8 cellular contexts compared by ENCODE assay signal in genomic region chr1:231528175-231529029, GRCh38. TPM values are rescaled to one million over a fixed set of nuclear protein-coding genes. Genes with fewer than 3 reads are reported as not detected.
DNase-seq lines count a peak whose midpoint lies in the region; ATAC-seq and TF ChIP-seq lines count a peak whose summit lies in the region.

A gene with protein sequence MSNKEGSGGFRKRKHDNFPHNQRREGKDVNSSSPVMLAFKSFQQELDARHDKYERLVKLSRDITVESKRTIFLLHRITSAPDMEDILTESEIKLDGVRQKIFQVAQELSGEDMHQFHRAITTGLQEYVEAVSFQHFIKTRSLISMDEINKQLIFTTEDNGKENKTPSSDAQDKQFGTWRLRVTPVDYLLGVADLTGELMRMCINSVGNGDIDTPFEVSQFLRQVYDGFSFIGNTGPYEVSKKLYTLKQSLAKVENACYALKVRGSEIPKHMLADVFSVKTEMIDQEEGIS (plus strand): TSS chr1:231528669. CDS start chr1:231528811, 142 bp downstream.

- H3K4me3 ChIP-seq in DND-41 (ENCODE audit: low read depth in 1 of 2, low read length in 2 of 2), result peak within 1 kb of the TSS; percentile 61 to 76
- H3K4me3 ChIP-seq in GM23248, result peak within 1 kb of the TSS; percentile 86
- H3K4me3 ChIP-seq in fibroblast of lung (replicated peaks in 1 of 4; ENCODE audit: control extremely low read depth in 1 of 4, insufficient read depth in 1 of 4, low read depth in 3 of 4, low read length in 4 of 4), result peak within 1 kb of the TSS; percentile 76 to 99 (median 87)
- H3K4me3 ChIP-seq in naive thymus-derived CD4-positive, alpha-beta T cell (ENCODE audit: low read length), result peak within 1 kb of the TSS; percentile 93

- peaks cover 43% of the 10 kb centered on the region for H3K4me1 ChIP-seq in DND-41 (ENCODE audit: insufficient read depth, low read length)
- H3K4me1 ChIP-seq in GM23248 (ENCODE audit: insufficient read depth), result peaks cover 13% of the 10 kb centered on the region
- H3K4me1 ChIP-seq in fibroblast of lung (ENCODE audit: control insufficient read depth, extremely low read depth, insufficient read depth, low read length), result peaks cover 8% of the 10 kb centered on the region
- peaks cover 24 to 26% of the 10 kb centered on the region in 2 donors for H3K4me1 ChIP-seq in naive thymus-derived CD4-positive, alpha-beta T cell (ENCODE audit: control insufficient read depth in 2 of 2, insufficient read depth in 2 of 2, low read length in 2 of 2)

- H3K9me3 ChIP-seq in DND-41 (ENCODE audit: insufficient read depth, low read length, severe bottlenecking) (no peaks in the 10 kb centered on the region), GM23248 (ENCODE audit: low read depth) (no peaks in the 10 kb centered on the region), fibroblast of lung (ENCODE audit: control insufficient read depth, insufficient read depth, low read depth, low read length) (no peaks in the 10 kb centered on the region)
- no peaks in the 10 kb centered on the region for H3K9me3 ChIP-seq in naive thymus-derived CD4-positive, alpha-beta T cell (ENCODE audit: control insufficient read depth in 2 of 3, low read length in 3 of 3)

- ATAC-seq in DND-41 (ENCODE audit: insufficient read depth, low read depth), result peak; percentile 91
- ATAC-seq in activated T-helper 17 cell treated with anti-CD3 and anti-CD28 coated beads, Interleukin-2, amount 50 U/mL, for 72 hours (replicated peaks), result peak; percentile 95
- ATAC-seq in naive thymus-derived CD4-positive, alpha-beta T cell, result peak; percentile 93
- peak; percentile 92 to 97 for ATAC-seq in stimulated activated naive B cell treated with anti-CD40 and anti-IgM and Interleukin-4, amounts not matched to agents 10 μg/mL and 1 μg/mL and 100 μg/mL, for 72 hours (replicated peaks)

- CTCF ChIA-PET in RWPE1 (lab: Yijun Ruan, JAX), result no interaction called here
- CTCF ChIA-PET in naive thymus-derived CD4-positive, alpha-beta T cell (lab: Charles Lee), result interaction anchor here (1.0 kb wide), 1 partner anchor 10 kb away, joined by 3 read pairs; no protein-coding TSS in a partner anchor

- in situ Hi-C loops in GM23248 (cut with MboI), result no loop called here

- H3K36me3 ChIP-seq in DND-41 (ENCODE audit: insufficient read depth, low read length) (peaks cover 23% of the 10 kb centered on the region), GM23248 (ENCODE audit: low read depth) (no peaks in the 10 kb centered on the region), fibroblast of lung (ENCODE audit: control insufficient read depth, insufficient read depth, low read length) (no peaks in the 10 kb centered on the region)
- H3K36me3 ChIP-seq in naive thymus-derived CD4-positive, alpha-beta T cell (ENCODE audit: control insufficient read depth in 2 of 3, insufficient read depth in 3 of 3, low read length in 3 of 3), result no peaks in the 10 kb centered on the region

- POLR2A ChIA-PET in RWPE1 (lab: Yijun Ruan, JAX; ENCODE audit: low non-redundant PET), result no interaction called here
- POLR2A ChIA-PET in naive thymus-derived CD4-positive, alpha-beta T cell (lab: Charles Lee), result interaction anchor here (0.8 to 3.0 kb wide), 5 partner anchors 8 to 550 kb away, joined by 3 to 32 read pairs (median 3); partner anchors contain the start of genes ARV1, EGLN1, EXOC8 and SPRTN

- peak within 1 kb of the TSS; percentile 71 for H3K4me2 ChIP-seq in DND-41 (ENCODE audit: insufficient read depth, low read length)
- H3K4me2 ChIP-seq in GM23248 (ENCODE audit: unreplicated experiment), result peak within 1 kb of the TSS; percentile 89
- peak within 1 kb of the TSS; percentile 87 for H3K4me2 ChIP-seq in fibroblast of lung (ENCODE audit: extremely low read depth, insufficient read depth, low read length)

- intact Hi-C loops in naive thymus-derived CD4-positive, alpha-beta T cell (cut with micrococcal nuclease), result loop anchor here (1.0 to 10.0 kb wide), 18 partner anchors 68 to 1901 kb away; partner anchors contain the start of genes ARV1 (in 2 of the 2), C1orf198 (in 2 of the 2), DISC1 (in 2 of the 2) and EGLN1 (in 2 of the 2)

- H3K27ac ChIP-seq in DND-41 (ENCODE audit: low read length) (peak within 1 kb of the TSS; percentile 95), GM23248 (peak within 1 kb of the TSS; percentile 85), RWPE1 (peak within 1 kb of the TSS; percentile 89), fibroblast of lung (ENCODE audit: insufficient read depth, low read length) (peak within 1 kb of the TSS; percentile 88)
- H3K27ac ChIP-seq in naive thymus-derived CD4-positive, alpha-beta T cell (ENCODE audit: low read depth, low read length), result peak within 1 kb of the TSS; percentile 86

- H3K4me1 Mint-ChIP-seq in activated T-helper 17 cell treated with anti-CD3 and anti-CD28 coated beads, Interleukin-2, amount 50 U/mL, for 72 hours, result peaks cover 27% of the 10 kb centered on the region
- H3K4me1 Mint-ChIP-seq in naive thymus-derived CD4-positive, alpha-beta T cell, result peaks cover 23 to 55% (median 50%) of the 10 kb centered on the region in 7 donors
- H3K4me1 Mint-ChIP-seq in stimulated activated naive B cell treated with anti-CD40 and anti-IgM and Interleukin-4, amounts not matched to agents 10 μg/mL and 1 μg/mL and 100 μg/mL, for 72 hours, result peaks cover 16 to 34% of the 10 kb centered on the region in 2 donors

- peak within 1 kb of the TSS; percentile 97 for H3K4me3 Mint-ChIP-seq in activated T-helper 17 cell treated with anti-CD3 and anti-CD28 coated beads, Interleukin-2, amount 50 U/mL, for 72 hours
- H3K4me3 Mint-ChIP-seq in naive thymus-derived CD4-positive, alpha-beta T cell, result peak within 1 kb of the TSS; percentile 85 to 99 (median 97)
- H3K4me3 Mint-ChIP-seq in stimulated activated naive B cell treated with anti-CD40 and anti-IgM and Interleukin-4, amounts not matched to agents 10 μg/mL and 1 μg/mL and 100 μg/mL, for 72 hours, result peak within 1 kb of the TSS; percentile 98

- peaks cover 52% of the 10 kb centered on the region for H3K36me3 Mint-ChIP-seq in activated T-helper 17 cell treated with anti-CD3 and anti-CD28 coated beads, Interleukin-2, amount 50 U/mL, for 72 hours (ENCODE audit: low read depth)
- H3K36me3 Mint-ChIP-seq in naive thymus-derived CD4-positive, alpha-beta T cell, result peaks cover 3 to 22% (median 11%) of the 10 kb centered on the region in 5 donors
- peaks cover 14 to 19% of the 10 kb centered on the region in 2 donors for H3K36me3 Mint-ChIP-seq in stimulated activated naive B cell treated with anti-CD40 and anti-IgM and Interleukin-4, amounts not matched to agents 10 μg/mL and 1 μg/mL and 100 μg/mL, for 72 hours

- H4K20me1 ChIP-seq in DND-41 (ENCODE audit: insufficient read depth, low read length) (no peaks in the 10 kb centered on the region), GM23248 (ENCODE audit: insufficient read depth) (no peaks in the 10 kb centered on the region), fibroblast of lung (ENCODE audit: control insufficient read depth, extremely low read depth, insufficient read depth, low read length) (no peaks in the 10 kb centered on the region)

- H3K27ac Mint-ChIP-seq in activated T-helper 17 cell treated with anti-CD3 and anti-CD28 coated beads, Interleukin-2, amount 50 U/mL, for 72 hours, result peak within 1 kb of the TSS; percentile 98
- peak within 1 kb of the TSS; percentile 96 to 100 (median 99) for H3K27ac Mint-ChIP-seq in naive thymus-derived CD4-positive, alpha-beta T cell
- peak within 1 kb of the TSS; percentile 100 for H3K27ac Mint-ChIP-seq in stimulated activated naive B cell treated with anti-CD40 and anti-IgM and Interleukin-4, amounts not matched to agents 10 μg/mL and 1 μg/mL and 100 μg/mL, for 72 hours

- H2AFZ ChIP-seq in DND-41 (ENCODE audit: low read depth, low read length) (peak within 1 kb of the TSS; percentile 73), GM23248 (peak within 1 kb of the TSS; percentile 96), fibroblast of lung (ENCODE audit: low read length) (peak within 1 kb of the TSS; percentile 97)

- no peaks in the 10 kb centered on the region for H3K9me2 ChIP-seq in GM23248 (ENCODE audit: insufficient read depth)

- 0 to 2% methylated on average over 55 to 61 of the region's 61 CpGs for WGBS in GM23248 (ENCODE audit: low coverage in 1 of 2, low lambda C conversion rate in 2 of 2, missing lambda C conversion rate in 2 of 2), 2 experiments

- H3K27me3 ChIP-seq in DND-41 (ENCODE audit: insufficient read depth, low read length, poor library complexity) (no peaks in the 10 kb centered on the region), GM23248 (replicated peaks; ENCODE audit: insufficient read depth) (no peaks in the 10 kb centered on the region), fibroblast of lung (ENCODE audit: control insufficient read depth, insufficient read depth, low read length) (no peaks in the 10 kb centered on the region)
- H3K27me3 ChIP-seq in naive thymus-derived CD4-positive, alpha-beta T cell (ENCODE audit: control insufficient read depth in 2 of 2, insufficient read depth in 2 of 2, low read length in 2 of 2), result no peaks in the 10 kb centered on the region

- peaks cover 9% of the 10 kb centered on the region; the same call in 1 of the 2 replicates for H3F3A ChIP-seq in GM23248 (ENCODE audit: insufficient read depth)

- DNase-seq in DND-41 (peak; percentile 92), GM23248 (peak; percentile 98), Kasumi-1 (lab: John Stamatoyannopoulos, UW) (peak; percentile 91 to 93), RWPE1 (ENCODE audit: low spot score) (peak; percentile 91), fibroblast of lung (ENCODE audit: low read depth in 2 of 2) (peak; percentile 90 to 94)
- DNase-seq in naive thymus-derived CD4-positive, alpha-beta T cell, result peak; percentile 85 to 94 (median 92)
- peak; percentile 91 for DNase-seq in stimulated activated naive B cell treated with anti-CD40 and anti-IgM and Interleukin-4, amounts not matched to agents 10 μg/mL and 1 μg/mL and 100 μg/mL, for 72 hours

- H3K9ac ChIP-seq in DND-41 (ENCODE audit: low read depth, low read length) (peak within 1 kb of the TSS; percentile 72), GM23248 (peak within 1 kb of the TSS; percentile 92), fibroblast of lung (ENCODE audit: insufficient read depth, low read length) (peak within 1 kb of the TSS; percentile 91)

- H3K27me3 Mint-ChIP-seq in activated T-helper 17 cell treated with anti-CD3 and anti-CD28 coated beads, Interleukin-2, amount 50 U/mL, for 72 hours, result no peaks in the 10 kb centered on the region
- H3K27me3 Mint-ChIP-seq in naive thymus-derived CD4-positive, alpha-beta T cell, result no peaks in the 10 kb centered on the region
- H3K27me3 Mint-ChIP-seq in stimulated activated naive B cell treated with anti-CD40 and anti-IgM and Interleukin-4, amounts not matched to agents 10 μg/mL and 1 μg/mL and 100 μg/mL, for 72 hours, result no peaks in the 10 kb centered on the region

- H3K9me3 Mint-ChIP-seq in activated T-helper 17 cell treated with anti-CD3 and anti-CD28 coated beads, Interleukin-2, amount 50 U/mL, for 72 hours, result no peaks in the 10 kb centered on the region
- H3K9me3 Mint-ChIP-seq in naive thymus-derived CD4-positive, alpha-beta T cell, result no peaks in the 10 kb centered on the region
- no peaks in the 10 kb centered on the region for H3K9me3 Mint-ChIP-seq in stimulated activated naive B cell treated with anti-CD40 and anti-IgM and Interleukin-4, amounts not matched to agents 10 μg/mL and 1 μg/mL and 100 μg/mL, for 72 hours

- TF ChIP-seq CTCF in DND-41 (IDR thresholded peaks at IDR 0.05; ENCODE audit: borderline replicate concordance, extremely low read depth, low read length, poor library complexity, severe bottlenecking), result no peak
- no peak for TF ChIP-seq CTCF in RWPE1 (conservative IDR thresholded peaks at IDR 0.05; ENCODE audit: low read depth)
- TF ChIP-seq CTCF in fibroblast of lung (conservative IDR thresholded peaks at IDR 0.05 in 1 of 2, IDR thresholded peaks at IDR 0.05 in 1 of 2; ENCODE audit: low read depth in 1 of 2, low read length in 2 of 2), result no peak

- H3K79me2 ChIP-seq in DND-41 (ENCODE audit: insufficient read depth, low read length) (peaks cover 42% of the 10 kb centered on the region), GM23248 (ENCODE audit: insufficient read depth) (peaks cover 48% of the 10 kb centered on the region), fibroblast of lung (ENCODE audit: control insufficient read depth, insufficient read depth, low read length) (peaks cover 27% of the 10 kb centered on the region)

RNA-seq across cellular contexts. Expression of the gene that starts here (rescaled TPM):
- 36.7 and 39.4 TPM in 2 replicates for total RNA-seq in GM23248 (2014; rRNA removed; shearing (Covaris generic))
- 45.8 and 50.8 TPM in 2 replicates for polyA plus RNA-seq in GM23248 (2016; fragmentation: Nextera tagmentation; extraction: Ambion mirVana)
- 10 to 100 TPM; 34.5 to 35.3 TPM for total RNA-seq in activated T-helper 17 cell treated with anti-CD3 and anti-CD28 coated beads, Interleukin-2, amount 50 U/mL, for 72 hours
- 28.8 and 30.2 TPM in 2 replicates for total RNA-seq in fibroblast of lung
- polyA plus RNA-seq in fibroblast of lung, result 46.3 TPM in 2 replicates
- 32.8 and 44.6 TPM in 2 replicates for polyA plus RNA-seq in fibroblast of lung (2012)
- 2.0 and 5.4 TPM in 2 replicates for polyA minus RNA-seq in fibroblast of lung (ENCODE audit: low replicate concordance)
- total RNA-seq in naive thymus-derived CD4-positive, alpha-beta T cell, result 10 to 100 TPM; 33.7 to 49.7 (median 34.3) TPM
- 10 to 100 TPM; 93.1 to 97.1 TPM for polyA plus RNA-seq in naive thymus-derived CD4-positive, alpha-beta T cell

Comparison
In these comparisons a context has a peak if more than half of its experiments do, and no peak if none do; other contexts are left out.
1. Peak in every context shown above with its lines: DNase-seq, ATAC-seq, H3K4me3 ChIP-seq and H3K27ac ChIP-seq.